Comparison of ENCODE assay signal across 10 cellular contexts in genomic region chr9:37650299-37650872, GRCh38. TPM values are rescaled to one million over a fixed set of nuclear protein-coding genes. Genes with fewer than 3 reads are reported as not detected.
DNase-seq lines count a peak whose midpoint lies in the region; ATAC-seq, FAIRE-seq and TF ChIP-seq lines count a peak whose summit lies in the region.
"Had no signal": no experiment of that assay in that cellular context is flagged by ENCODE, and none has a peak within 500 bp of the region (broad histone marks: within the 10 kb centered on the region; RNA-seq: fewer than 3 reads in every experiment).

No MANE protein-coding gene starts in this region.

- no peak for TF ChIP-seq RAD21 in HepG2 (CRISPR knock-in tag; IDR thresholded peaks at IDR 0.05)

- no peak for ATAC-seq in activated CD4-positive, alpha-beta T cell treated with anti-CD3 and anti-CD28 coated beads for 36 hours
- ATAC-seq in activated T-cell treated with anti-CD3 and anti-CD28 coated beads, Interleukin-2, amount 50 U/mL, for 72 hours (replicated peaks in 1 of 2): no peak
- ATAC-seq in HepG2 (no peak), HG02759 (IDR thresholded peaks at IDR 0.05; ENCODE audit: unreplicated experiment) (no peak)

- TF ChIP-seq POLR2A in HepG2 (IDR thresholded peaks at IDR 0.05; ENCODE audit: insufficient read depth in 1 of 2, low read depth in 2 of 2, low read length in 2 of 2) (no peak), testis (IDR thresholded peaks at IDR 0.05) (no peak)

- TF ChIP-seq CTCF in HepG2 (CRISPR knock-in tag; IDR thresholded peaks at IDR 0.05): no peak
- peak in 1 of 3 experiments; percentile 9 for TF ChIP-seq CTCF in testis (IDR thresholded peaks at IDR 0.05)

- H2AFZ ChIP-seq in HepG2 (ENCODE audit: low read length): no peak overlapping the region

- H3K4me2 ChIP-seq in HepG2 (ENCODE audit: low read depth, low read length): peak overlapping the region; percentile 90

- WGBS in HepG2 (ENCODE audit: low lambda C conversion rate): 64% methylated on average over 11 of the region's 45 CpGs
- 14 to 29% methylated on average over 16 to 34 of the region's 45 CpGs for WGBS in testis, 2 donors

- CTCF ChIA-PET in activated CD4-positive, alpha-beta T cell treated with anti-CD3 and anti-CD28 coated beads for 36 hours (lab: Charles Lee): interaction anchor here (1.5 kb wide), 1 partner anchor 132 kb away, joined by 3 read pairs; no protein-coding TSS in a partner anchor
- CTCF ChIA-PET in HepG2 (lab: Yijun Ruan, JAX; ENCODE audit: low intra/inter-chr PET ratio, low total read pairs): no interaction called here

- no peak overlapping the region for H3K9ac ChIP-seq in HepG2 (ENCODE audit: insufficient read depth, low read depth, low read length)

- H3K27me3 Mint-ChIP-seq in activated CD4-positive, alpha-beta T cell treated with anti-CD3 and anti-CD28 coated beads for 36 hours: peaks cover 53% of the 10 kb centered on the region
- H3K27me3 Mint-ChIP-seq in activated T-cell treated with anti-CD3 and anti-CD28 coated beads, Interleukin-2, amount 50 U/mL, for 72 hours (ENCODE audit: low read depth): peaks cover 74% of the 10 kb centered on the region

- no peaks in the 10 kb centered on the region for H3K36me3 Mint-ChIP-seq in activated CD4-positive, alpha-beta T cell treated with anti-CD3 and anti-CD28 coated beads for 36 hours (ENCODE audit: low read depth)
- H3K36me3 Mint-ChIP-seq in activated T-cell treated with anti-CD3 and anti-CD28 coated beads, Interleukin-2, amount 50 U/mL, for 72 hours (ENCODE audit: insufficient read depth in 2 of 2): peaks cover 1 to 2% of the 10 kb centered on the region in 2 donors

- BruUV-seq in HepG2 (replicated peaks; lab: Mats Ljungman, UMichigan): no TSS peak

- in situ Hi-C loops in HepG2 (cut with HindIII; ENCODE audit: extremely low pct_ligation_motif_present, low pct_unique_long_range_greater_than_20kb): no loop called here

- POLR2A ChIA-PET in activated CD4-positive, alpha-beta T cell treated with anti-CD3 and anti-CD28 coated beads for 36 hours (lab: Charles Lee): no interaction called here
- POLR2A ChIA-PET in HepG2 (lab: Yijun Ruan, JAX): no interaction called here

- H3K27me3 ChIP-seq in HepG2 (ENCODE audit: control insufficient read depth in 1 of 2, insufficient read depth in 2 of 2, low read length in 2 of 2): peaks cover 9 to 87% of the 10 kb centered on the region in 2 experiments
- no peaks in the 10 kb centered on the region for H3K27me3 ChIP-seq in testis

- H4K20me1 ChIP-seq in HepG2 (ENCODE audit: insufficient read depth, low read length): no peaks in the 10 kb centered on the region

- peaks cover 9% of the 10 kb centered on the region for H3K4me1 Mint-ChIP-seq in activated CD4-positive, alpha-beta T cell treated with anti-CD3 and anti-CD28 coated beads for 36 hours
- H3K4me1 Mint-ChIP-seq in activated T-cell treated with anti-CD3 and anti-CD28 coated beads, Interleukin-2, amount 50 U/mL, for 72 hours (ENCODE audit: low read depth): no peaks in the 10 kb centered on the region

- H3K9me3 ChIP-seq in HepG2 (ENCODE audit: low read length) (no peaks in the 10 kb centered on the region), testis (no peaks in the 10 kb centered on the region)

- H3K36me3 ChIP-seq in HepG2 (replicated peaks in 1 of 2; ENCODE audit: control insufficient read depth in 1 of 2, insufficient read depth in 2 of 2, low read length in 2 of 2) (no peaks in the 10 kb centered on the region), testis (ENCODE audit: low read depth, missing control alignments) (no peaks in the 10 kb centered on the region)

- H3K4me3 Mint-ChIP-seq in activated CD4-positive, alpha-beta T cell treated with anti-CD3 and anti-CD28 coated beads for 36 hours: peak overlapping the region; percentile 51
- H3K4me3 Mint-ChIP-seq in activated T-cell treated with anti-CD3 and anti-CD28 coated beads, Interleukin-2, amount 50 U/mL, for 72 hours: peak overlapping the region; percentile 67 to 83

- H3K9me3 Mint-ChIP-seq in activated CD4-positive, alpha-beta T cell treated with anti-CD3 and anti-CD28 coated beads for 36 hours (ENCODE audit: low read depth): no peaks in the 10 kb centered on the region
- H3K9me3 Mint-ChIP-seq in activated T-cell treated with anti-CD3 and anti-CD28 coated beads, Interleukin-2, amount 50 U/mL, for 72 hours: no peaks in the 10 kb centered on the region

- intact Hi-C loops in activated CD4-positive, alpha-beta T cell treated with anti-CD3 and anti-CD28 coated beads for 36 hours (cut with DNase I, micrococcal nuclease): loop anchor here (1.0 to 5.0 kb wide), 3 partner anchors 58 to 164 kb away; partner anchors contain the start of gene TOMM5 (in 2 of the 2)
- intact Hi-C loops in HepG2 (cut with micrococcal nuclease; ENCODE audit: unreplicated experiment): loop anchor here (1.0 kb wide), 1 partner anchor 168 kb away; no protein-coding TSS in a partner anchor
- intact Hi-C loops in testis (cut with DNase I; ENCODE audit: low total_unique reads): no loop called here

- H3K4me3 ChIP-seq in HepG2 (replicated peaks in 1 of 3; ENCODE audit: insufficient read depth in 1 of 3, low read depth in 2 of 3, low read length in 3 of 3) (peak overlapping the region in 1 of 3 experiments; percentile 46; a peak in 2 of 6 replicates), testis (peak overlapping the region; percentile 43 to 53)

- H3K4me1 ChIP-seq in HepG2 (ENCODE audit: insufficient read depth, low read length) (peaks cover 10% of the 10 kb centered on the region), testis (peaks cover 15% of the 10 kb centered on the region)

- FAIRE-seq in HepG2 (lab: Jason Lieb, UNC): no peak

- DNase-seq in activated CD4-positive, alpha-beta T cell treated with anti-CD3 and anti-CD28 coated beads for 36 hours: no peak
- DNase-seq in activated CD4-positive, alpha-beta T cell treated with anti-CD3 and anti-CD28 coated beads, Interleukin-2, amount 50 U/mL, for 1 hour: no peak
- DNase-seq in activated T-cell treated with anti-CD3 and anti-CD28 coated beads, Interleukin-2, amount 50 U/mL, for 72 hours: no peak
- DNase-seq in HepG2 (ENCODE audit: low spot score) (no peak), testis (peak; percentile 40), foreskin melanocyte (no peak), SIG-M5 (lab: John Stamatoyannopoulos, UW) (no peak)
- DNase-seq: NCI-H524 treated with DMSO at 0.1 percent for 48 hours had no signal

- H3K27ac ChIP-seq in HepG2 (ENCODE audit: extremely low read length, insufficient read depth, low read length) (no peak overlapping the region), testis (peak overlapping the region; percentile 41 to 50)

- TF ChIP-seq EP300 in HepG2 (IDR thresholded peaks at IDR 0.05; ENCODE audit: low read depth in 2 of 2, low read length in 2 of 2) (no peak), HepG2 (CRISPR knock-in tag; IDR thresholded peaks at IDR 0.05; ENCODE audit: borderline replicate concordance) (no peak)

- H3K79me2 ChIP-seq in HepG2 (ENCODE audit: insufficient read depth, low read length): no peaks in the 10 kb centered on the region

- no peak overlapping the region for H3K27ac Mint-ChIP-seq in activated CD4-positive, alpha-beta T cell treated with anti-CD3 and anti-CD28 coated beads for 36 hours
- no peak overlapping the region for H3K27ac Mint-ChIP-seq in activated T-cell treated with anti-CD3 and anti-CD28 coated beads, Interleukin-2, amount 50 U/mL, for 72 hours

RNA-seq across cellular contexts. Expression of gene FRMPD1, which starts 0.4 kb away (rescaled TPM):
- not detected for total RNA-seq in activated CD4-positive, alpha-beta T cell treated with anti-CD3 and anti-CD28 coated beads for 36 hours
- not detected for total RNA-seq in activated T-cell treated with anti-CD3 and anti-CD28 coated beads, Interleukin-2, amount 50 U/mL, for 72 hours
- total RNA-seq in HepG2 (2016; rRNA removed; fragmentation: Illumina TruSeq; extraction: Trizol) (not detected in 2 replicates), testis (10 to 100 TPM; 48.0 to 67.3 TPM)
- total RNA-seq in HepG2 (2016; cell fraction: cytosol; rRNA removed; fragmentation: Illumina TruSeq; extraction: Trizol; ENCODE audit: low read depth): not detected in 2 replicates
- not detected in 2 replicates for total RNA-seq in HepG2 (2016; cell fraction: insoluble cytoplasmic fraction; rRNA removed; fragmentation: Illumina TruSeq; extraction: Trizol)
- not detected in 2 replicates for total RNA-seq in HepG2 (2016; cell fraction: membrane; rRNA removed; fragmentation: Illumina TruSeq; extraction: Trizol)
- total RNA-seq in HepG2 (2016; cell fraction: nucleus; rRNA removed; fragmentation: Illumina TruSeq; extraction: Trizol): not detected in 2 replicates
- polyA plus RNA-seq in HepG2 (2011; rRNA removed) (not detected in 2 replicates), testis (ENCODE audit: insufficient read depth, low read depth, low replicate concordance) (15.9 TPM)
- not detected in 2 replicates for polyA plus RNA-seq in HepG2 (2011; cell fraction: cytosol; rRNA removed)
- polyA plus RNA-seq in HepG2 (2011; cell fraction: nucleus; rRNA removed): not detected in 2 replicates
- not detected in 2 replicates for polyA plus RNA-seq in HepG2 (2012)
- polyA plus RNA-seq in HepG2 (2016; cell fraction: cytosol; fragmentation: Illumina TruSeq; extraction: Trizol; ENCODE audit: low read depth): not detected in 2 replicates
- not detected in 2 replicates for polyA plus RNA-seq in HepG2 (2016; cell fraction: insoluble cytoplasmic fraction; fragmentation: Illumina TruSeq; extraction: Trizol; ENCODE audit: low read depth)
- not detected in 2 replicates for polyA plus RNA-seq in HepG2 (2016; cell fraction: membrane; fragmentation: Illumina TruSeq; extraction: Trizol; ENCODE audit: low read depth)
- polyA plus RNA-seq in HepG2 (2016; cell fraction: nucleus; fragmentation: Illumina TruSeq; extraction: Trizol; ENCODE audit: insufficient read depth, low read depth): not detected in 2 replicates
- polyA minus RNA-seq in HepG2 (2011; rRNA and poly(A)+ RNA removed; ENCODE audit: low replicate concordance): 0.04 TPM in 1 of 2 replicates, not detected in the other
- polyA minus RNA-seq in HepG2 (2011; cell fraction: cytosol; rRNA and poly(A)+ RNA removed): not detected in 2 replicates
- not detected in 2 replicates for polyA minus RNA-seq in HepG2 (2011; cell fraction: nucleus; rRNA and poly(A)+ RNA removed)
- polyA plus RNA-seq: AG04450 had no signal

RNA-seq across cellular contexts. Expression of gene TOMM5, which starts 58.0 kb away (rescaled TPM):
- total RNA-seq in activated CD4-positive, alpha-beta T cell treated with anti-CD3 and anti-CD28 coated beads for 36 hours: 100 to 1,000 TPM; 118 to 153 TPM
- total RNA-seq in activated T-cell treated with anti-CD3 and anti-CD28 coated beads, Interleukin-2, amount 50 U/mL, for 72 hours: 10 to 100 TPM; 65.7 to 75.7 TPM
- total RNA-seq in HepG2 (2016; rRNA removed; fragmentation: Illumina TruSeq; extraction: Trizol): 315 and 450 TPM in 2 replicates
- 334 and 476 TPM in 2 replicates for total RNA-seq in HepG2 (2016; cell fraction: cytosol; rRNA removed; fragmentation: Illumina TruSeq; extraction: Trizol; ENCODE audit: low read depth)
- 329 and 454 TPM in 2 replicates for total RNA-seq in HepG2 (2016; cell fraction: insoluble cytoplasmic fraction; rRNA removed; fragmentation: Illumina TruSeq; extraction: Trizol)
- 488 and 569 TPM in 2 replicates for total RNA-seq in HepG2 (2016; cell fraction: membrane; rRNA removed; fragmentation: Illumina TruSeq; extraction: Trizol)
- total RNA-seq in HepG2 (2016; cell fraction: nucleus; rRNA removed; fragmentation: Illumina TruSeq; extraction: Trizol): 130 and 141 TPM in 2 replicates
- polyA plus RNA-seq in HepG2 (2011; rRNA removed): 118 and 147 TPM in 2 replicates
- 109 and 124 TPM in 2 replicates for polyA plus RNA-seq in HepG2 (2011; cell fraction: cytosol; rRNA removed)
- 34.8 and 41.8 TPM in 2 replicates for polyA plus RNA-seq in HepG2 (2011; cell fraction: nucleus; rRNA removed)
- polyA plus RNA-seq in HepG2 (2012): 189 and 190 TPM in 2 replicates
- polyA plus RNA-seq in HepG2 (2016; cell fraction: cytosol; fragmentation: Illumina TruSeq; extraction: Trizol; ENCODE audit: low read depth): 411 and 656 TPM in 2 replicates
- 469 and 494 TPM in 2 replicates for polyA plus RNA-seq in HepG2 (2016; cell fraction: insoluble cytoplasmic fraction; fragmentation: Illumina TruSeq; extraction: Trizol; ENCODE audit: low read depth)
- 498 and 625 TPM in 2 replicates for polyA plus RNA-seq in HepG2 (2016; cell fraction: membrane; fragmentation: Illumina TruSeq; extraction: Trizol; ENCODE audit: low read depth)
- polyA plus RNA-seq in HepG2 (2016; cell fraction: nucleus; fragmentation: Illumina TruSeq; extraction: Trizol; ENCODE audit: insufficient read depth, low read depth): 217 and 226 TPM in 2 replicates
- polyA minus RNA-seq in HepG2 (2011; rRNA and poly(A)+ RNA removed; ENCODE audit: low replicate concordance): 41.8 and 84.4 TPM in 2 replicates
- polyA minus RNA-seq in HepG2 (2011; cell fraction: cytosol; rRNA and poly(A)+ RNA removed): 42.7 and 47.2 TPM in 2 replicates
- polyA minus RNA-seq in HepG2 (2011; cell fraction: nucleus; rRNA and poly(A)+ RNA removed): 49.7 and 51.6 TPM in 2 replicates
- 100 to 1,000 TPM in 1 of 2 donors, 10 to 100 TPM in 1; 96.5 to 113 TPM for total RNA-seq in testis
- 126 TPM for polyA plus RNA-seq in testis (ENCODE audit: insufficient read depth, low read depth, low replicate concordance)

Comparison
In these comparisons a context has a peak if more than half of its experiments do, and no peak if none do; other contexts are left out.
1. RNA of gene FRMPD1, which starts 0.4 kb away (total RNA-seq): 48.0 to 67.3 TPM in testis; not detected in activated CD4-positive, alpha-beta T cell treated with anti-CD3 and anti-CD28 coated beads for 36 hours, not detected in activated T-cell treated with anti-CD3 and anti-CD28 coated beads, Interleukin-2, amount 50 U/mL, for 72 hours and not detected in HepG2; every median in the first group is over 10 times any median in the second.